In genomic region chr6:41724638-41725501, GRCh38 we compare ENCODE assay signal across 13 cellular contexts. TPM values are rescaled to one million over a fixed set of nuclear protein-coding genes. Genes with fewer than 3 reads are reported as not detected.
A peak's percentile ranks its signal among the peaks of the same experiment; 100 is the strongest.
DNase-seq lines count a peak whose midpoint lies in the region; TF ChIP-seq lines count a peak whose summit lies in the region.
"Had no signal": no experiment of that assay in that cellular context is flagged by ENCODE, and none has a peak within 500 bp of the region (broad histone marks: within the 10 kb centered on the region; RNA-seq: fewer than 3 reads in every experiment).

No MANE protein-coding gene starts in this region.

- no peaks in the 10 kb centered on the region for H3K27me3 ChIP-seq in OCI-LY1 (ENCODE audit: insufficient read depth, low read length)
- H3K27me3 ChIP-seq in hepatocyte, result no peaks in the 10 kb centered on the region
- no peaks in the 10 kb centered on the region for H3K27me3 ChIP-seq in stomach

- H3K9me2 ChIP-seq in OCI-LY1 (ENCODE audit: low read depth, low read length), result no peaks in the 10 kb centered on the region
- H3K9me2 ChIP-seq in hepatocyte (replicated peaks; ENCODE audit: insufficient read depth), result no peaks in the 10 kb centered on the region

- no peaks in the 10 kb centered on the region for H4K20me1 ChIP-seq in OCI-LY1 (ENCODE audit: insufficient read depth, low read length)
- no peaks in the 10 kb centered on the region for H4K20me1 ChIP-seq in hepatocyte (ENCODE audit: insufficient read depth, poor library complexity, severe bottlenecking)

- peak; percentile 56 for DNase-seq in hepatocyte (ENCODE audit: low spot score)
- no peak for DNase-seq in stomach
- no peak for DNase-seq in SIG-M5 (lab: John Stamatoyannopoulos, UW)
- DNase-seq in NCI-H2029 treated with DMSO at 0.1 percent for 48 hours (lab: John Stamatoyannopoulos, UW), result no peak
- DNase-seq in NCI-H1930 (lab: John Stamatoyannopoulos, UW), result no peak
- DNase-seq: activated CD8-positive, alpha-beta T cell treated with anti-CD3 and anti-CD28 coated beads, Interleukin-2, amount 10 ng/mL, durations not matched to agents 7 days and 5 days; effector CD4-positive, alpha-beta T cell; NCI-H1092 treated with DMSO at 0.1 percent for 48 hours; NCI-H774; small intestine had no signal

- H3K9ac ChIP-seq in OCI-LY1 (ENCODE audit: low read length), result peak overlapping the region; percentile 19; the same call in 1 of the 2 replicates

- H3K4me3 ChIP-seq in OCI-LY1 (ENCODE audit: low read depth, low read length, poor library complexity, severe bottlenecking) (no peak overlapping the region), hepatocyte (no peak overlapping the region), stomach (no peak overlapping the region)

- no peaks in the 10 kb centered on the region for H3K36me3 ChIP-seq in OCI-LY1 (ENCODE audit: insufficient read depth, low read length)
- no peaks in the 10 kb centered on the region for H3K36me3 ChIP-seq in hepatocyte (replicated peaks; ENCODE audit: insufficient read depth, low read depth)
- peaks cover 0 to 4% (median 0%) of the 10 kb centered on the region in 4 donors for H3K36me3 ChIP-seq in stomach

- WGBS in hepatocyte (ENCODE audit: low lambda C conversion rate, missing lambda C conversion rate), result 64% methylated on average over 10 of the region's 10 CpGs
- WGBS in stomach, 5 donors, result 68 to 75% (median 73%) methylated on average over 10 of the region's 10 CpGs

- TF ChIP-seq EP300 in stomach (IDR thresholded peaks at IDR 0.05), result no peak

- no peak for TF ChIP-seq POLR2A in stomach (IDR thresholded peaks at IDR 0.05)

- no peaks in the 10 kb centered on the region for H3F3A ChIP-seq in OCI-LY1 (ENCODE audit: insufficient read depth, low read length)

- intact Hi-C loops in stomach (cut with DNase I; ENCODE audit: low total_unique reads), result no loop called here

- H3K9me3 ChIP-seq in OCI-LY1 (ENCODE audit: low read length) (no peaks in the 10 kb centered on the region), hepatocyte (ENCODE audit: low read depth) (no peaks in the 10 kb centered on the region), stomach (no peaks in the 10 kb centered on the region)

- H3K27ac ChIP-seq in OCI-LY1 (ENCODE audit: low read depth, low read length, poor library complexity, severe bottlenecking), result peak overlapping the region; percentile 86
- H3K27ac ChIP-seq in hepatocyte, result peak overlapping the region; percentile 92
- H3K27ac ChIP-seq in stomach, result peak overlapping the region in 4 of 5 donors; percentile 37 to 80 (median 68)

- H3K79me2 ChIP-seq in OCI-LY1 (ENCODE audit: insufficient read depth, low read length), result no peaks in the 10 kb centered on the region
- H3K79me2 ChIP-seq in hepatocyte, result peaks cover 61% of the 10 kb centered on the region

- H3K4me2 ChIP-seq in OCI-LY1 (ENCODE audit: low read length) (peak overlapping the region; percentile 38; the same call in 1 of the 2 replicates), hepatocyte (peak overlapping the region; percentile 63)

- H3K4me1 ChIP-seq in OCI-LY1 (ENCODE audit: insufficient read depth, low read length, severe bottlenecking) (peaks cover 46% of the 10 kb centered on the region), hepatocyte (ENCODE audit: insufficient read depth) (peaks cover 49% of the 10 kb centered on the region), stomach (peaks cover 27 to 95% (median 58%) of the 10 kb centered on the region in 4 donors)

- H2AFZ ChIP-seq in OCI-LY1 (ENCODE audit: low read length), result no peak overlapping the region
- H2AFZ ChIP-seq in hepatocyte, result no peak overlapping the region

- TF ChIP-seq CTCF in GM12872 (IDR thresholded peaks at IDR 0.05; ENCODE audit: insufficient read depth, low read depth, low read length) (peak; percentile 44; the same call in 2 of the 3 replicates), OCI-LY1 (IDR thresholded peaks at IDR 0.05; ENCODE audit: low read length) (0 out of 2 replicates have a peak, but pooled peaks have one; percentile 8), hepatocyte (IDR thresholded peaks at IDR 0.05; ENCODE audit: poor library complexity) (no peak), stomach (IDR thresholded peaks at IDR 0.05) (no peak)

RNA-seq across cellular contexts. Expression of gene TFEB, which starts 10.5 kb away (rescaled TPM):
- total RNA-seq in hepatocyte, result 10.1 and 14.2 TPM in 2 replicates
- polyA plus RNA-seq in hepatocyte, result 23.7 and 32.7 TPM in 2 replicates
- total RNA-seq in stomach, result 100 to 1,000 TPM in 1 of 5 donors, 10 to 100 TPM in 2, 1 to 10 TPM in 2; 6.4 to 130 (median 12.9) TPM
- 10 to 100 TPM; 12.1 to 19.5 (median 14.0) TPM for polyA plus RNA-seq in stomach

RNA-seq across cellular contexts. Expression of gene PGC, which starts 22.3 kb away (rescaled TPM):
- total RNA-seq in hepatocyte (114 and 128 TPM in 2 replicates), stomach (over 10,000 TPM in 1 of 5 donors, 1,000 to 10,000 TPM in 3, 100 to 1,000 TPM in 1; 101 to 32,926 (median 1,172) TPM)
- polyA plus RNA-seq in hepatocyte (67.4 and 109 TPM in 2 replicates), stomach (over 10,000 TPM in 2 of 3 donors, 1,000 to 10,000 TPM in 1; 8,432 to 48,206 (median 26,682) TPM)
- total RNA-seq: activated CD8-positive, alpha-beta T cell treated with anti-CD3 and anti-CD28 coated beads, Interleukin-2, amount 10 ng/mL, durations not matched to agents 7 days and 5 days; T-helper 1 cell treated with Interleukin-12 subunit alpha and Interleukin-12 subunit beta and Interleukin-4 antibody, amounts not matched to agents 30 ng/mL and 1 ng/mL, for 36 hours had no signal

RNA-seq across cellular contexts. Expression of gene FRS3, which starts 54.8 kb away (rescaled TPM):
- total RNA-seq in hepatocyte, result 0.84 and 1.4 TPM in 2 replicates
- 4.0 and 8.4 TPM in 2 replicates for polyA plus RNA-seq in hepatocyte
- 10 to 100 TPM in 1 of 5 donors, 1 to 10 TPM in 3, under 1 TPM in 1; 0.29 to 22.2 (median 3.1) TPM for total RNA-seq in stomach
- 1 to 10 TPM; 2.9 to 4.4 (median 4.1) TPM for polyA plus RNA-seq in stomach

RNA-seq across cellular contexts. Expression of gene PRICKLE4, which starts 55.7 kb away (rescaled TPM):
- total RNA-seq in hepatocyte (1.2 and 4.0 TPM in 2 replicates), stomach (10 to 100 TPM in 3 of 5 donors, 1 to 10 TPM in 2; 4.4 to 77.0 (median 27.8) TPM)
- polyA plus RNA-seq in hepatocyte (0.80 and 1.3 TPM in 2 replicates), stomach (1 to 10 TPM in 2 of 3 donors, not detected in 1; 1.9 to 4.8 TPM)

Comparison
In these comparisons a context has a peak if more than half of its experiments do, and no peak if none do; other contexts are left out.
1. CTCF ChIP-seq: peak in GM12872 (single experiment) and OCI-LY1 (single experiment); none in hepatocyte (single experiment) and stomach (0 of 7).
2. Peak in every context shown above with its lines, with median percentiles within 50 percentile points of each other: H3K27ac ChIP-seq.